ENCODE assay signal across 31 cellular contexts in genomic region chr1:230502996-230503395, GRCh38.
"Had no signal": no experiment of that assay in that cellular context is flagged by ENCODE, and none has a peak within 500 bp of the region (broad histone marks: within the 10 kb centered on the region; RNA-seq: fewer than 3 reads in every experiment).

No MANE protein-coding gene starts in this region.

- ATAC-seq: activated CD8-positive, alpha-beta T cell treated with anti-CD3 and anti-CD28 coated beads for 36 hours; activated naive CD8-positive, alpha-beta T cell treated with anti-CD3 and anti-CD28 coated beads, Interleukin-2, amount 50 U/mL, for 24 hours had no signal

- H3K9me3 ChIP-seq: ascending aorta had no signal

- H3K4me3 Mint-ChIP-seq: activated B cell treated with CpG ODN at 0.5 μM for 24 hours; activated CD4-positive, alpha-beta memory T cell treated with anti-CD3 and anti-CD28 coated beads for 36 hours; activated CD4-positive, alpha-beta T cell treated with anti-CD3 and anti-CD28 coated beads, Interleukin-2, amount 10 ng/mL, durations not matched to agents 24 days and 14 days; activated CD8-positive, alpha-beta T cell treated with anti-CD3 and anti-CD28 coated beads for 36 hours; activated naive CD4-positive, alpha-beta T cell treated with anti-CD3 and anti-CD28 coated beads, Interleukin-2, amount 10 ng/mL, durations not matched to agents 7 days and 5 days; activated naive CD4-positive, alpha-beta T cell treated with anti-CD3 and anti-CD28 coated beads, Interleukin-2, amount 50 U/mL, for 24 hours; activated naive CD8-positive, alpha-beta T cell; activated naive CD8-positive, alpha-beta T cell treated with anti-CD3 and anti-CD28 coated beads, Interleukin-2, amount 10 ng/mL, durations not matched to agents 7 days and 5 days; activated naive CD8-positive, alpha-beta T cell treated with anti-CD3 and anti-CD28 coated beads, Interleukin-2, amount 50 U/mL, for 24 hours; activated T-cell treated with anti-CD3 and anti-CD28 coated beads, Interleukin-2, amount 50 U/mL, for 24 hours; brain; central memory CD8-positive, alpha-beta T cell; T-helper 1 cell treated with Interleukin-12 subunit alpha and Interleukin-12 subunit beta and Interleukin-4 antibody, amounts not matched to agents 30 μg/mL and 1 μg/mL, for 36 hours; T-helper 2 cell treated with Interferon-gamma antibody and Interleukin-4, amounts not matched to agents 5 μg/mL and 100 μg/mL, for 36 hours had no signal

- H3K4me1 ChIP-seq: ascending aorta had no signal

- H3K9me3 Mint-ChIP-seq: activated B cell treated with CpG ODN at 0.5 μM for 24 hours; activated CD4-positive, alpha-beta memory T cell treated with anti-CD3 and anti-CD28 coated beads for 36 hours; activated CD4-positive, alpha-beta T cell treated with anti-CD3 and anti-CD28 coated beads, Interleukin-2, amount 10 ng/mL, durations not matched to agents 24 days and 14 days; activated CD8-positive, alpha-beta T cell treated with anti-CD3 and anti-CD28 coated beads for 36 hours; activated naive CD4-positive, alpha-beta T cell treated with anti-CD3 and anti-CD28 coated beads, Interleukin-2, amount 10 ng/mL, durations not matched to agents 7 days and 5 days; activated naive CD4-positive, alpha-beta T cell treated with anti-CD3 and anti-CD28 coated beads, Interleukin-2, amount 50 U/mL, for 24 hours; activated naive CD8-positive, alpha-beta T cell treated with anti-CD3 and anti-CD28 coated beads, Interleukin-2, amount 10 ng/mL, durations not matched to agents 7 days and 5 days; activated naive CD8-positive, alpha-beta T cell treated with anti-CD3 and anti-CD28 coated beads, Interleukin-2, amount 50 U/mL, for 24 hours; activated T-cell treated with anti-CD3 and anti-CD28 coated beads, Interleukin-2, amount 50 U/mL, for 24 hours; activated T-helper 2 cell treated with anti-CD3 and anti-CD28 coated beads, Interferon-gamma antibody, Interleukin-2, Interleukin-4, amounts not matched to agents 10 μg/mL and 5 μg/mL and 100 μg/mL, durations not matched to agents 14 hours and 24 hours and 36 hours; central memory CD8-positive, alpha-beta T cell; T-helper 1 cell treated with Interleukin-12 subunit alpha and Interleukin-12 subunit beta and Interleukin-4 antibody, amounts not matched to agents 30 μg/mL and 1 μg/mL, for 36 hours; T-helper 2 cell treated with Interferon-gamma antibody and Interleukin-4, amounts not matched to agents 5 μg/mL and 100 μg/mL, for 36 hours had no signal

- H3K27me3 ChIP-seq: ascending aorta, cardiac muscle cell had no signal

- H3K4me3 ChIP-seq: ascending aorta, cardiac muscle cell had no signal

- H3K36me3 ChIP-seq: ascending aorta, cardiac muscle cell had no signal

- H3K27ac ChIP-seq: ascending aorta, cardiac muscle cell had no signal

- H3K27ac Mint-ChIP-seq: activated B cell treated with CpG ODN at 0.5 μM for 24 hours; activated CD4-positive, alpha-beta memory T cell treated with anti-CD3 and anti-CD28 coated beads for 36 hours; activated CD4-positive, alpha-beta T cell treated with anti-CD3 and anti-CD28 coated beads, Interleukin-2, amount 10 ng/mL, durations not matched to agents 24 days and 14 days; activated CD8-positive, alpha-beta T cell treated with anti-CD3 and anti-CD28 coated beads for 36 hours; activated naive CD4-positive, alpha-beta T cell treated with anti-CD3 and anti-CD28 coated beads, Interleukin-2, amount 10 ng/mL, durations not matched to agents 7 days and 5 days; activated naive CD4-positive, alpha-beta T cell treated with anti-CD3 and anti-CD28 coated beads, Interleukin-2, amount 50 U/mL, for 24 hours; activated naive CD8-positive, alpha-beta T cell; activated naive CD8-positive, alpha-beta T cell treated with anti-CD3 and anti-CD28 coated beads, Interleukin-2, amount 10 ng/mL, durations not matched to agents 7 days and 5 days; activated naive CD8-positive, alpha-beta T cell treated with anti-CD3 and anti-CD28 coated beads, Interleukin-2, amount 50 U/mL, for 24 hours; activated T-cell treated with anti-CD3 and anti-CD28 coated beads, Interleukin-2, amount 50 U/mL, for 24 hours; activated T-helper 2 cell treated with anti-CD3 and anti-CD28 coated beads, Interferon-gamma antibody, Interleukin-2, Interleukin-4, amounts not matched to agents 10 μg/mL and 5 μg/mL and 100 μg/mL, durations not matched to agents 14 hours and 24 hours and 36 hours; T-helper 1 cell treated with Interleukin-12 subunit alpha and Interleukin-12 subunit beta and Interleukin-4 antibody, amounts not matched to agents 30 μg/mL and 1 μg/mL, for 36 hours; T-helper 2 cell treated with Interferon-gamma antibody and Interleukin-4, amounts not matched to agents 5 μg/mL and 100 μg/mL, for 36 hours had no signal

- H3K36me3 Mint-ChIP-seq: activated CD4-positive, alpha-beta memory T cell treated with anti-CD3 and anti-CD28 coated beads for 36 hours; activated naive CD4-positive, alpha-beta T cell treated with anti-CD3 and anti-CD28 coated beads, Interleukin-2, amount 10 ng/mL, durations not matched to agents 7 days and 5 days; activated naive CD4-positive, alpha-beta T cell treated with anti-CD3 and anti-CD28 coated beads, Interleukin-2, amount 50 U/mL, for 24 hours; activated naive CD8-positive, alpha-beta T cell; activated naive CD8-positive, alpha-beta T cell treated with anti-CD3 and anti-CD28 coated beads, Interleukin-2, amount 10 ng/mL, durations not matched to agents 7 days and 5 days; brain had no signal

- FAIRE-seq: bronchial epithelial cell, TTC549 had no signal

- DNase-seq: activated B cell treated with CpG ODN at 0.5 μM for 24 hours; activated CD4-positive, alpha-beta memory T cell treated with anti-CD3 and anti-CD28 coated beads for 36 hours; activated CD4-positive, alpha-beta T cell treated with anti-CD3 and anti-CD28 coated beads for 4 hours; activated CD4-positive, alpha-beta T cell treated with anti-CD3 and anti-CD28 coated beads, Interleukin-2, amount 10 ng/mL, durations not matched to agents 24 days and 14 days; activated CD4-positive, alpha-beta T cell treated with anti-CD3 and anti-CD28 coated beads, Interleukin-2, amount 50 U/mL, for 1 hour; activated CD4-positive, alpha-beta T cell treated with anti-CD3 and anti-CD28 coated beads, Interleukin-2, amount 50 U/mL, for 4 hours; activated CD4-positive, CD25-positive, alpha-beta regulatory T cell treated with anti-CD3 and anti-CD28 coated beads, Interleukin-2, amount 50 U/mL, for 72 hours; activated CD8-positive, alpha-beta memory T cell treated with anti-CD3 and anti-CD28 coated beads, Interleukin-2, amount 50 U/mL, for 48 hours; activated CD8-positive, alpha-beta T cell treated with anti-CD3 and anti-CD28 coated beads for 36 hours; activated effector memory CD4-positive, alpha-beta T cell treated with Interleukin-2 at 50 U/mL for 16 hours; activated gamma-delta T cell; activated naive CD4-positive, alpha-beta T cell treated with anti-CD3 and anti-CD28 coated beads, Interleukin-2, amount 10 ng/mL, durations not matched to agents 7 days and 5 days; activated naive CD4-positive, alpha-beta T cell treated with Interleukin-2 at 50 U/mL for 16 hours; activated naive CD8-positive, alpha-beta T cell treated with anti-CD3 and anti-CD28 coated beads, Interleukin-2, amount 10 ng/mL, durations not matched to agents 7 days and 5 days; activated naive CD8-positive, alpha-beta T cell treated with anti-CD3 and anti-CD28 coated beads, Interleukin-2, amount 50 U/mL, for 24 hours; activated T-cell treated with anti-CD3 and anti-CD28 coated beads, Interleukin-2, amount 50 U/mL, for 24 hours; activated T-cell treated with anti-CD3 and anti-CD28 coated beads, Interleukin-2, amount 50 U/mL, for 48 hours; cerebellar nuclear complex; T-helper 2 cell; T-helper 9 cell had no signal
